Comparison of ENCODE assay signal across 8 cellular contexts in genomic region chr6:27096834-27097511, GRCh38.
DNase-seq lines count a peak whose midpoint lies in the region; ATAC-seq and TF ChIP-seq lines count a peak whose summit lies in the region.

No MANE protein-coding gene starts in this region.

- intact Hi-C loops in Calu3 (cut with micrococcal nuclease; ENCODE audit: unreplicated experiment), result no loop called here

- no peaks in the 10 kb centered on the region for H3K9me3 ChIP-seq in iPS-20b (ENCODE audit: insufficient read depth, low read depth, low read length)
- H3K9me3 ChIP-seq in smooth muscle cell (replicated peaks; ENCODE audit: low read depth), result no peaks in the 10 kb centered on the region

- peak; percentile 56 for ATAC-seq in activated naive CD8-positive, alpha-beta T cell treated with anti-CD3 and anti-CD28 coated beads, Interleukin-2, amount 10 ng/mL, durations not matched to agents 7 days and 5 days (ENCODE audit: low read depth)

- TF ChIP-seq CTCF in Calu3 (IDR thresholded peaks at IDR 0.05; ENCODE audit: unreplicated experiment) (no peak), smooth muscle cell (IDR thresholded peaks at IDR 0.05; ENCODE audit: borderline replicate concordance, insufficient read depth, poor library complexity, severe bottlenecking) (no peak)

- DNase-seq in Calu3 (peak; percentile 75), HuH-7 (ENCODE audit: low spot score) (peak; percentile 4), smooth muscle cell (lab: John Stamatoyannopoulos, UW; ENCODE audit: unreplicated experiment) (no peak), NCI-H748 (lab: John Stamatoyannopoulos, UW; ENCODE audit: unreplicated experiment) (no peak), SHP77 (lab: John Stamatoyannopoulos, UW) (no peak), ACHN (no peak)
- DNase-seq in activated naive CD8-positive, alpha-beta T cell treated with anti-CD3 and anti-CD28 coated beads, Interleukin-2, amount 10 ng/mL, durations not matched to agents 7 days and 5 days, result peak; percentile 47

- H3K4me2 ChIP-seq in smooth muscle cell, result peak overlapping the region; percentile 85

- in situ Hi-C loops in ACHN (cut with HindIII; ENCODE audit: low pct_ligation_motif_present, low pct_unique_long_range_greater_than_20kb, low sequenced_read_pairs), result no loop called here

- H4K20me1 ChIP-seq in smooth muscle cell (ENCODE audit: low read depth), result no peaks in the 10 kb centered on the region

- H3K9ac ChIP-seq in iPS-20b (ENCODE audit: low read depth, low read length) (peak overlapping the region; percentile 52; the same call in 1 of the 2 replicates), smooth muscle cell (ENCODE audit: low read depth) (peak overlapping the region; percentile 54)

- H3K4me3 Mint-ChIP-seq in Calu3 (ENCODE audit: low read depth, unreplicated experiment), result peak overlapping the region; percentile 73
- peak overlapping the region; percentile 82 for H3K4me3 Mint-ChIP-seq in activated naive CD8-positive, alpha-beta T cell treated with anti-CD3 and anti-CD28 coated beads, Interleukin-2, amount 10 ng/mL, durations not matched to agents 7 days and 5 days

- BruUV-seq in Calu3 (replicated peaks; lab: Mats Ljungman, UMichigan), result no TSS peak

- H3K27me3 ChIP-seq in iPS-20b (ENCODE audit: insufficient read depth, low read length) (peaks cover 48% of the 10 kb centered on the region), smooth muscle cell (ENCODE audit: low read depth) (no peaks in the 10 kb centered on the region)

- H3F3A ChIP-seq in smooth muscle cell (ENCODE audit: low read depth), result no peaks in the 10 kb centered on the region

- no peaks in the 10 kb centered on the region for H3K27me3 Mint-ChIP-seq in Calu3 (ENCODE audit: unreplicated experiment)
- H3K27me3 Mint-ChIP-seq in activated naive CD8-positive, alpha-beta T cell treated with anti-CD3 and anti-CD28 coated beads, Interleukin-2, amount 10 ng/mL, durations not matched to agents 7 days and 5 days, result peaks cover 59% of the 10 kb centered on the region

- CTCF ChIA-PET in Calu3 (lab: Charles Lee), result interaction anchor here (1.0 kb wide), 1 partner anchor 30 kb away, joined by 4 read pairs; no protein-coding TSS in a partner anchor

- WGBS in smooth muscle cell (ENCODE audit: low lambda C conversion rate), result 2% methylated on average over 45 of the region's 45 CpGs

- peak overlapping the region; percentile 77 for H3K27ac Mint-ChIP-seq in Calu3 (ENCODE audit: unreplicated experiment)
- peak overlapping the region; percentile 21 for H3K27ac Mint-ChIP-seq in activated naive CD8-positive, alpha-beta T cell treated with anti-CD3 and anti-CD28 coated beads, Interleukin-2, amount 10 ng/mL, durations not matched to agents 7 days and 5 days

- H2AFZ ChIP-seq in smooth muscle cell (ENCODE audit: low read depth), result peak overlapping the region; percentile 97

- H3K4me1 Mint-ChIP-seq in Calu3 (ENCODE audit: low read depth, unreplicated experiment), result peaks cover 23% of the 10 kb centered on the region
- H3K4me1 Mint-ChIP-seq in activated naive CD8-positive, alpha-beta T cell treated with anti-CD3 and anti-CD28 coated beads, Interleukin-2, amount 10 ng/mL, durations not matched to agents 7 days and 5 days, result peaks cover 12% of the 10 kb centered on the region

- H3K4me3 ChIP-seq in iPS-20b (ENCODE audit: low read length), result peak overlapping the region; percentile 86
- peak overlapping the region; percentile 58 for H3K4me3 ChIP-seq in smooth muscle cell

- no peaks in the 10 kb centered on the region for H3K4me1 ChIP-seq in iPS-20b (ENCODE audit: insufficient read depth, low read length)
- no peaks in the 10 kb centered on the region for H3K4me1 ChIP-seq in smooth muscle cell (ENCODE audit: low read depth)

- POLR2A ChIA-PET in activated naive CD8-positive, alpha-beta T cell treated with anti-CD3 and anti-CD28 coated beads, Interleukin-2, amount 10 ng/mL, durations not matched to agents 7 days and 5 days (lab: Charles Lee), result no interaction called here

- H3K27ac ChIP-seq in iPS-20b (ENCODE audit: low read length), result no peak overlapping the region
- H3K27ac ChIP-seq in smooth muscle cell (ENCODE audit: low read depth), result no peak overlapping the region

- peaks cover 4% of the 10 kb centered on the region for H3K9me3 Mint-ChIP-seq in Calu3 (ENCODE audit: low read depth, unreplicated experiment)
- H3K9me3 Mint-ChIP-seq in activated naive CD8-positive, alpha-beta T cell treated with anti-CD3 and anti-CD28 coated beads, Interleukin-2, amount 10 ng/mL, durations not matched to agents 7 days and 5 days, result peaks cover 6% of the 10 kb centered on the region

- no peaks in the 10 kb centered on the region for H3K36me3 ChIP-seq in iPS-20b (ENCODE audit: insufficient read depth, low read depth, low read length)
- H3K36me3 ChIP-seq in smooth muscle cell (ENCODE audit: low read depth), result no peaks in the 10 kb centered on the region

- peaks cover 19% of the 10 kb centered on the region for H3K36me3 Mint-ChIP-seq in Calu3 (ENCODE audit: insufficient read depth, unreplicated experiment)
- peaks cover 2% of the 10 kb centered on the region for H3K36me3 Mint-ChIP-seq in activated naive CD8-positive, alpha-beta T cell treated with anti-CD3 and anti-CD28 coated beads, Interleukin-2, amount 10 ng/mL, durations not matched to agents 7 days and 5 days

- H3K79me2 ChIP-seq in smooth muscle cell (ENCODE audit: low read depth), result no peaks in the 10 kb centered on the region

Comparison
In these comparisons a context has a peak if more than half of its experiments do, and no peak if none do; other contexts are left out.
1. DNase-seq: peak in Calu3 (single experiment), HuH-7 (single experiment) and activated naive CD8-positive, alpha-beta T cell treated with anti-CD3 and anti-CD28 coated beads, Interleukin-2, amount 10 ng/mL, durations not matched to agents 7 days and 5 days (single experiment); none in smooth muscle cell (single experiment), NCI-H748 (single experiment), SHP77 (0 of 2) and ACHN (single experiment).